8 cellular contexts compared by ENCODE assay signal in the genomic region with DNA sequence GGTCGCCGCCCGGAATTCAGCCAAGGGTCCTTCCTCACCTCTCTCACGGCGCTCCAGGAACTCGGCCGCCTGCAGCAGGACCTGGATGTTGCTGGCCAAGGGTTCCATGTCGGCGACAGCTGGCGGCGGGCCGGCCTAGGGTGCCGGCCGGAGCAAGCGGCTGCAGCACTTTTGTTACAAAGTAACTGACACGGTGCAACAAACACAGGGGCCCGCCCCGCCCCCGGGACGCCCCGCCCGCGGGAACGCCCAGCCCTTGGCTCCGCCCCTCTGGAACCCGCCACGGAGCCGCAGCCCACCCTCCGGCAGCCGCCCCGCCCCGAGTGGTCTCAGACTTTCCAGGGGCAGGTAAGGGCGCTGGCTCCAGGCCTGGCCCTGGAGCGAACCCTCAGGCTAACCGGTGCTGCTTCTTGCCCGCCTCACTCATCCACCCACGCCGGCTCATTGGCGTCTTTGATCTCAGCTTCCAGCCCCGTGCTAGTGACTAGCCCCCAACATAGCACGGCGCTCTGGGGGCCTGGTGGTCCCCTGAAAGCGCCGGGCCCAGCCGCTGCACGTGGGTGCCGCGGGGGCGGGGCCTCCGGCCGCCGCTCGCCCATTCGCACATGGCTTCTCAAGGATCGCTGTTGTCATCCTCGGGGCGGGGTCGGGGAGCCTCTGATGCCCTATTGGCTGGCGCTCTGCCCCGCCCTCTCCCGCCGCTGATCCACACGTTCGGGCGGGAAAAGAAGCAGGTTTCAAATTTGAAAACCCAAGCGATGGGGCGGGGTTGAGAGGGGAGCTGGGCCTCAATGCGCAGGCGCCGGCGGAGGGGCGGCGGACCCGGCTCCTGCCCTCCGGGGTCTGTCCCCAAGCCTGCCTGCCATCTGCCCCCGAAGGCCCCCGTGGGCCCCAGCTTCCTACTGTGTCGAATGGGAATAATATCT. TPM values are rescaled to one million over a fixed set of nuclear protein-coding genes. Genes with fewer than 3 reads are reported as not detected.
DNase-seq lines count a peak whose midpoint lies in the region; FAIRE-seq and TF ChIP-seq lines count a peak whose summit lies in the region.

A gene with protein sequence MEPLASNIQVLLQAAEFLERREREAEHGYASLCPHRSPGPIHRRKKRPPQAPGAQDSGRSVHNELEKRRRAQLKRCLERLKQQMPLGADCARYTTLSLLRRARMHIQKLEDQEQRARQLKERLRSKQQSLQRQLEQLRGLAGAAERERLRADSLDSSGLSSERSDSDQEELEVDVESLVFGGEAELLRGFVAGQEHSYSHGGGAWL (minus strand): TSS at position 176 of the 926 bp plus-strand sequence. CDS start 68 bp downstream, at position 108.

- H3K9me3 ChIP-seq in SJCRH30 (replicated peaks), result no peaks in the 10 kb centered on the region

- peak within 1 kb of the TSS; percentile 93 for H3K27ac ChIP-seq in SJCRH30
- no peak within 1 kb of the TSS for H3K27ac ChIP-seq in substantia nigra (ENCODE audit: low read depth, low read length, poor library complexity, severe bottlenecking)

- H3K4me1 ChIP-seq in SJCRH30, result peaks cover 11% of the 10 kb centered on the region

- DNase-seq in GM04504 (ENCODE audit: low read depth) (peak; percentile 81), HFF-Myc (ENCODE audit: extremely low read depth, low read depth) (peak; percentile 80), MV-4-11 (lab: John Stamatoyannopoulos, UW) (peak; percentile 97), SJCRH30 (peak; percentile 99 to 100), activated gamma-delta T cell treated with Interleukin-2 at 50 U/mL for 16 hours (peak; percentile 92), frontal cortex (ENCODE audit: low spot score in 2 of 2) (peak; percentile 95 to 99), non-pigmented ciliary epithelial cell (ENCODE audit: low read depth) (peak; percentile 51), substantia nigra (lab: John Stamatoyannopoulos, UW) (peak; percentile 25 to 96 (median 84))

- H3K4me3 ChIP-seq in HFF-Myc (replicated peaks; ENCODE audit: low read depth, low read length), result peak within 1 kb of the TSS; percentile 65
- H3K4me3 ChIP-seq in SJCRH30, result peak within 1 kb of the TSS; percentile 98

- TF ChIP-seq CTCF in HFF-Myc (IDR thresholded peaks at IDR 0.05; ENCODE audit: low read depth, low read length, missing control alignments), result no peak

- peaks cover 12% of the 10 kb centered on the region for H3K36me3 ChIP-seq in SJCRH30

- FAIRE-seq in frontal cortex (lab: Jason Lieb, UNC), result no peak

- no peaks in the 10 kb centered on the region for H3K27me3 ChIP-seq in SJCRH30

RNA-seq across cellular contexts. Expression of the gene that starts here (rescaled TPM):
- 36.6 and 37.6 TPM in 2 replicates for total RNA-seq in SJCRH30 (2014; rRNA removed; shearing (Covaris generic))
- 3.7 TPM for total RNA-seq in frontal cortex
